ENCODE assay signal across 23 cellular contexts in genomic region chr2:75482398-75482797, GRCh38.
"Had no signal": no experiment of that assay in that cellular context is flagged by ENCODE, and none has a peak within 500 bp of the region (broad histone marks: within the 10 kb centered on the region; RNA-seq: fewer than 3 reads in every experiment).

No MANE protein-coding gene starts in this region.

- H3K4me2 ChIP-seq: neural progenitor cell had no signal

- H3K27ac ChIP-seq: neural progenitor cell, ovary, parathyroid adenoma, psoas muscle, right lobe of liver, sigmoid colon, stomach, thoracic aorta, thyroid gland, tibial nerve, upper lobe of left lung, vagina had no signal

- H3K36me3 ChIP-seq: neural progenitor cell, ovary, right lobe of liver, sigmoid colon, stomach, thoracic aorta, thyroid gland, tibial nerve, upper lobe of left lung, vagina had no signal

- H3K9me3 ChIP-seq: ovary, psoas muscle, right lobe of liver, sigmoid colon, stomach, thoracic aorta, thyroid gland, tibial nerve, upper lobe of left lung, vagina had no signal

- H3K27me3 ChIP-seq: neural progenitor cell, ovary, right lobe of liver, sigmoid colon, stomach, thyroid gland, tibial nerve, upper lobe of left lung, vagina had no signal

- H3K4me3 ChIP-seq: neural progenitor cell, ovary, psoas muscle, right lobe of liver, sigmoid colon, stomach, thoracic aorta, thyroid gland, tibial nerve, upper lobe of left lung, vagina had no signal

- DNase-seq: occipital lobe; ovary; posterior cingulate gyrus; psoas muscle; right cardiac atrium; right lobe of liver; sigmoid colon; small intestine; stimulated activated CD4-positive, alpha-beta T cell treated with anti-CD3 and anti-CD28 coated beads, Interleukin-15, amount 100 ng/mL, for 24 hours; stimulated activated CD4-positive, alpha-beta T cell treated with anti-CD3 and anti-CD28 coated beads, Interleukin-2, amount 100 ng/mL, for 24 hours; stimulated activated CD4-positive, alpha-beta T cell treated with anti-CD3 and anti-CD28 coated beads, Interleukin-2, amount 100 ng/mL, for 48 hours; stimulated activated CD4-positive, alpha-beta T cell treated with anti-CD3 and anti-CD28 coated beads, Interleukin-4, amount 100 ng/mL, for 24 hours; stimulated activated naive B cell treated with anti-CD40 and anti-IgM and Interleukin-4, amounts not matched to agents 10 μg/mL and 1 μg/mL and 100 μg/mL, for 72 hours; stimulated activated naive CD4-positive, alpha-beta T cell treated with Interleukin-2 at 50 U/mL for 16 hours; stomach; thyroid gland; trophoblast cell; upper lobe of left lung had no signal

- H3K4me1 ChIP-seq: neural progenitor cell, parathyroid adenoma, psoas muscle, sigmoid colon, thyroid gland, tibial nerve, upper lobe of left lung, vagina had no signal

- H3K9ac ChIP-seq: neural progenitor cell, parathyroid adenoma had no signal
